Comparison of ENCODE assay signal across 8 cellular contexts in genomic region chr5:119453045-119453383, GRCh38. TPM values are rescaled to one million over a fixed set of nuclear protein-coding genes. Genes with fewer than 3 reads are reported as not detected.
DNase-seq lines count a peak whose midpoint lies in the region; ATAC-seq, FAIRE-seq and TF ChIP-seq lines count a peak whose summit lies in the region.

No MANE protein-coding gene starts in this region.

- peak overlapping the region; percentile 86 for H3K4me3 ChIP-seq in astrocyte of the cerebellum (ENCODE audit: low read depth, low read length)
- H3K4me3 ChIP-seq in iPS-18c (ENCODE audit: insufficient read depth, low read depth, low read length) = peak overlapping the region; percentile 88
- H3K4me3 ChIP-seq in small intestine (ENCODE audit: low read depth in 1 of 2, low read length in 2 of 2) = peak overlapping the region; percentile 58 to 82

- H3K27ac ChIP-seq in small intestine (ENCODE audit: low read depth in 1 of 2, low read length in 1 of 2) = peak overlapping the region; percentile 83 to 100

- TF ChIP-seq CTCF in astrocyte of the cerebellum (IDR thresholded peaks at IDR 0.05; ENCODE audit: low read depth, low read length, missing control alignments) = no peak
- no peak for TF ChIP-seq CTCF in GM10248 (IDR thresholded peaks at IDR 0.05; ENCODE audit: control extremely low read depth, extremely low read depth, low read depth, missing control alignments)

- CTCF ChIA-PET in GM10248 (lab: Yijun Ruan, JAX) = interaction anchor here (0.7 to 1.4 kb wide), 5 partner anchors 9 to 465 kb away, joined by 3 to 6 read pairs (median 3); partner anchors contain the start of gene DTWD2

- POLR2A ChIA-PET in GM10248 (lab: Yijun Ruan, JAX) = no interaction called here

- no peaks in the 10 kb centered on the region for H3K27me3 ChIP-seq in small intestine (ENCODE audit: control insufficient read depth in 2 of 2, insufficient read depth in 2 of 2, low read length in 2 of 2)

- peak; percentile 24 for DNase-seq in EL
- peak; percentile 34 for DNase-seq in LoVo (ENCODE audit: low spot score)
- no peak for DNase-seq in astrocyte of the cerebellum (ENCODE audit: low read depth)
- peak; percentile 72 for DNase-seq in small intestine
- no peak for DNase-seq in NAMALWA (ENCODE audit: low spot score)
- DNase-seq in GM10248 (ENCODE audit: extremely low spot score) = no peak

- in situ Hi-C loops in astrocyte of the cerebellum (cut with HindIII; ENCODE audit: low sequenced_read_pairs) = no loop called here

- WGBS in small intestine, 3 donors = 3 to 13% (median 8%) methylated on average over 13 of the region's 13 CpGs

- peak; percentile 13 for ATAC-seq in GM21528 (IDR thresholded peaks at IDR 0.05; ENCODE audit: low FRiP score, unreplicated experiment)

- FAIRE-seq in small intestine (lab: Jason Lieb, UNC) = no peak

- peaks cover 0 to 7% of the 10 kb centered on the region in 2 donors for H3K36me3 ChIP-seq in small intestine (ENCODE audit: control insufficient read depth in 2 of 2, insufficient read depth in 2 of 2, low read length in 2 of 2)

- H3K9me3 ChIP-seq in iPS-18c (ENCODE audit: control insufficient read depth, insufficient read depth, low read length) = peaks cover 2% of the 10 kb centered on the region
- no peaks in the 10 kb centered on the region for H3K9me3 ChIP-seq in small intestine (ENCODE audit: control insufficient read depth, low read depth)

- peaks cover 0 to 2% of the 10 kb centered on the region in 2 donors for H3K4me1 ChIP-seq in small intestine (ENCODE audit: control insufficient read depth in 2 of 2, insufficient read depth in 1 of 2, low read depth in 1 of 2, low read length in 1 of 2)

RNA-seq across cellular contexts. Expression of gene HSD17B4, which starts 0.7 kb away (rescaled TPM):
- polyA plus RNA-seq in small intestine = 100 to 1,000 TPM; 213 to 424 (median 262) TPM

Comparison
In these comparisons a context has a peak if more than half of its experiments do, and no peak if none do; other contexts are left out.
1. DNase-seq: peak in EL (single experiment), LoVo (single experiment) and small intestine (single experiment); none in astrocyte of the cerebellum (single experiment), NAMALWA (single experiment) and GM10248 (single experiment).
2. Peak in every context shown above with its lines, with median percentiles within 50 percentile points of each other: H3K4me3 ChIP-seq.